15 cellular contexts compared by ENCODE assay signal in genomic region chr15:99721104-99721778, GRCh38. TPM values are rescaled to one million over a fixed set of nuclear protein-coding genes. Genes with fewer than 3 reads are reported as not detected.
A peak's percentile ranks its signal among the peaks of the same experiment; 100 is the strongest.
DNase-seq lines count a peak whose midpoint lies in the region; ATAC-seq, FAIRE-seq and TF ChIP-seq lines count a peak whose summit lies in the region.
"Had no signal": no experiment of that assay in that cellular context is flagged by ENCODE, and none has a peak within 500 bp of the region (broad histone marks: within the 10 kb centered on the region; RNA-seq: fewer than 3 reads in every experiment).

No MANE protein-coding gene starts in this region.

- no peaks in the 10 kb centered on the region for H3K79me2 ChIP-seq in K562 (ENCODE audit: control insufficient read depth, insufficient read depth, low read length)

- H3K9me1 ChIP-seq in K562 (ENCODE audit: control insufficient read depth, insufficient read depth, low read length), result no peaks in the 10 kb centered on the region

- TF ChIP-seq EP300 in K562 (IDR thresholded peaks at IDR 0.05; ENCODE audit: low read length), result no peak

- H3K4me3 ChIP-seq in CD8-positive, alpha-beta T cell (ENCODE audit: low read depth, low read length), result no peak overlapping the region
- no peak overlapping the region for H3K4me3 ChIP-seq in Jurkat, Clone E6-1 (ENCODE audit: low read length)
- H3K4me3 ChIP-seq in K562 (no peak overlapping the region), brain microvascular endothelial cell (ENCODE audit: low read depth, low read length) (no peak overlapping the region)
- peak overlapping the region; percentile 17 for H3K4me3 ChIP-seq in naive thymus-derived CD4-positive, alpha-beta T cell (ENCODE audit: low read length)
- H3K4me3 ChIP-seq: dorsolateral prefrontal cortex had no signal

- no peak overlapping the region for H3K9ac ChIP-seq in K562 (ENCODE audit: insufficient read depth in 1 of 2, low read depth in 2 of 2, low read length in 2 of 2)

- peak; percentile 23 for ATAC-seq in CD8-positive, alpha-beta T cell
- ATAC-seq in K562, result no peak
- ATAC-seq in naive thymus-derived CD4-positive, alpha-beta T cell, result peak; percentile 35
- ATAC-seq: HCT116 had no signal

- DNase-seq in CD8-positive, alpha-beta T cell, result no peak
- DNase-seq in Jurkat, Clone E6-1 (ENCODE audit: low read depth, low spot score), result peak; percentile 48
- DNase-seq in K562 (ENCODE audit: extremely low read depth in 1 of 4, low spot score in 3 of 4) (no peak), NCI-H1694 treated with DMSO at 0.1 percent for 48 hours (lab: John Stamatoyannopoulos, UW) (no peak), DMS114 treated with DMSO at 0.1 percent for 48 hours (lab: John Stamatoyannopoulos, UW; ENCODE audit: unreplicated experiment) (no peak), brain microvascular endothelial cell (no peak)
- DNase-seq in naive thymus-derived CD4-positive, alpha-beta T cell, result peak in 1 of 9 donors; percentile 14
- DNase-seq: amniotic stem cell, dorsolateral prefrontal cortex, kidney, naive B cell, NCI-H1105, NCI-H526 had no signal

- no peak overlapping the region for H2AFZ ChIP-seq in K562 (ENCODE audit: low read depth, low read length)

- no peaks in the 10 kb centered on the region for H3K9me3 Mint-ChIP-seq in CD8-positive, alpha-beta T cell
- no peaks in the 10 kb centered on the region for H3K9me3 Mint-ChIP-seq in naive thymus-derived CD4-positive, alpha-beta T cell
- H3K9me3 Mint-ChIP-seq: naive B cell had no signal

- 5% methylated on average over 3 of the region's 3 CpGs for WGBS in K562 (ENCODE audit: insufficient coverage, low coverage, missing lambda C conversion rate)

- BruUV-seq in K562 (replicated peaks; lab: Mats Ljungman, UMichigan), result no TSS peak

- H3K27me3 Mint-ChIP-seq in CD8-positive, alpha-beta T cell (ENCODE audit: low read depth), result no peaks in the 10 kb centered on the region
- no peaks in the 10 kb centered on the region for H3K27me3 Mint-ChIP-seq in naive thymus-derived CD4-positive, alpha-beta T cell
- H3K27me3 Mint-ChIP-seq: naive B cell had no signal

- peaks cover 24% of the 10 kb centered on the region for H3K4me1 ChIP-seq in CD8-positive, alpha-beta T cell (ENCODE audit: insufficient read depth, low read length)
- H3K4me1 ChIP-seq in K562 (replicated peaks in 1 of 2; ENCODE audit: control insufficient read depth in 2 of 2, insufficient read depth in 2 of 2, low read length in 2 of 2), result no peaks in the 10 kb centered on the region
- peaks cover 7 to 25% of the 10 kb centered on the region in 2 donors for H3K4me1 ChIP-seq in naive thymus-derived CD4-positive, alpha-beta T cell (ENCODE audit: control insufficient read depth in 2 of 2, insufficient read depth in 2 of 2, low read length in 2 of 2)

- in situ Hi-C loops in K562 (cut with MboI) (no loop called here), brain microvascular endothelial cell (cut with HindIII; ENCODE audit: low pct_ligation_motif_present, low sequenced_read_pairs) (loop anchor here (25.0 kb wide), 1 partner anchor 434 kb away; no protein-coding TSS in a partner anchor)

- no peak for FAIRE-seq in K562 (lab: Jason Lieb, UNC)
- FAIRE-seq: frontal cortex, kidney had no signal

- H4K20me1 ChIP-seq in K562 (replicated peaks; ENCODE audit: control insufficient read depth, insufficient read depth, low read length), result no peaks in the 10 kb centered on the region; the same call in 1 of the 2 replicates

- POLR2A ChIA-PET in CD8-positive, alpha-beta T cell (lab: Charles Lee), result interaction anchor here (1.3 to 1.4 kb wide), 2 partner anchors 12 to 17 kb away, joined by 3 to 9 read pairs; partner anchors contain the start of gene LYSMD4
- POLR2A ChIA-PET in K562 (lab: Yijun Ruan, JAX), result no interaction called here
- POLR2A ChIA-PET in naive thymus-derived CD4-positive, alpha-beta T cell (lab: Charles Lee), result interaction anchor here (1.2 to 2.9 kb wide), 2 partner anchors 12 to 14 kb away, joined by 3 to 13 read pairs; partner anchors contain the start of gene LYSMD4

- no peak for TF ChIP-seq POLR2A in K562 (conservative IDR thresholded peaks at IDR 0.05)

- H3K36me3 ChIP-seq in CD8-positive, alpha-beta T cell (ENCODE audit: insufficient read depth, low read length), result no peaks in the 10 kb centered on the region
- no peaks in the 10 kb centered on the region for H3K36me3 ChIP-seq in K562 (ENCODE audit: control insufficient read depth, insufficient read depth, low read length)
- no peaks in the 10 kb centered on the region for H3K36me3 ChIP-seq in naive thymus-derived CD4-positive, alpha-beta T cell (ENCODE audit: control insufficient read depth in 2 of 3, insufficient read depth in 3 of 3, low read length in 3 of 3)
- no peaks in the 10 kb centered on the region for H3K36me3 ChIP-seq in brain microvascular endothelial cell (replicated peaks)

- CTCF ChIA-PET in CD8-positive, alpha-beta T cell (lab: Charles Lee), result interaction anchor here (0.9 to 1.3 kb wide), 2 partner anchors 35 to 448 kb away, joined by 5 to 6 read pairs; no protein-coding TSS in a partner anchor
- CTCF ChIA-PET in K562 (lab: Yijun Ruan, JAX; ENCODE audit: low intra/inter-chr PET ratio), result no interaction called here
- CTCF ChIA-PET in naive thymus-derived CD4-positive, alpha-beta T cell (lab: Charles Lee), result interaction anchor here (1.0 kb wide), 1 partner anchor 8 kb away, joined by 4 read pairs; no protein-coding TSS in a partner anchor

- no peaks in the 10 kb centered on the region for H3K9me3 ChIP-seq in CD8-positive, alpha-beta T cell (ENCODE audit: low read length)
- no peaks in the 10 kb centered on the region for H3K9me3 ChIP-seq in K562 (replicated peaks; ENCODE audit: control insufficient read depth, insufficient read depth, low read depth, low read length)
- H3K9me3 ChIP-seq in naive thymus-derived CD4-positive, alpha-beta T cell (ENCODE audit: control insufficient read depth in 2 of 3, low read length in 3 of 3), result no peaks in the 10 kb centered on the region

- H3K27ac ChIP-seq in CD8-positive, alpha-beta T cell (ENCODE audit: low read depth, low read length), result no peak overlapping the region
- H3K27ac ChIP-seq in K562 (ENCODE audit: extremely low read depth, low read depth, low read length) (no peak overlapping the region), brain microvascular endothelial cell (no peak overlapping the region)
- H3K27ac ChIP-seq in naive thymus-derived CD4-positive, alpha-beta T cell (ENCODE audit: low read depth, low read length), result peak overlapping the region; percentile 46
- H3K27ac ChIP-seq: dorsolateral prefrontal cortex had no signal

- no peaks in the 10 kb centered on the region for H3K36me3 Mint-ChIP-seq in CD8-positive, alpha-beta T cell
- H3K36me3 Mint-ChIP-seq in naive thymus-derived CD4-positive, alpha-beta T cell, result peaks cover 0 to 23% (median 0%) of the 10 kb centered on the region in 5 donors
- H3K36me3 Mint-ChIP-seq: naive B cell had no signal

- no peak for TF ChIP-seq RAD21 in K562 (CRISPR knock-in tag; conservative IDR thresholded peaks at IDR 0.05 in 1 of 2, IDR thresholded peaks at IDR 0.05 in 1 of 2)

- intact Hi-C loops in CD8-positive, alpha-beta T cell (cut with DNase I, micrococcal nuclease), result no loop called here
- intact Hi-C loops in K562 (cut with micrococcal nuclease), result no loop called here
- intact Hi-C loops in naive thymus-derived CD4-positive, alpha-beta T cell (cut with micrococcal nuclease), result no loop called here

- no peaks in the 10 kb centered on the region for H3K27me3 ChIP-seq in CD8-positive, alpha-beta T cell (ENCODE audit: insufficient read depth, low read length)
- H3K27me3 ChIP-seq in K562 (ENCODE audit: control insufficient read depth in 2 of 2, insufficient read depth in 2 of 2, low read length in 2 of 2), result peaks cover 0 to 23% of the 10 kb centered on the region in 2 experiments
- H3K27me3 ChIP-seq in naive thymus-derived CD4-positive, alpha-beta T cell (ENCODE audit: control insufficient read depth in 2 of 2, insufficient read depth in 2 of 2, low read length in 2 of 2), result no peaks in the 10 kb centered on the region
- H3K27me3 ChIP-seq in brain microvascular endothelial cell (replicated peaks), result no peaks in the 10 kb centered on the region
- H3K27me3 ChIP-seq: dorsolateral prefrontal cortex had no signal

- peak overlapping the region; percentile 44 for H3K4me3 Mint-ChIP-seq in CD8-positive, alpha-beta T cell
- H3K4me3 Mint-ChIP-seq in naive thymus-derived CD4-positive, alpha-beta T cell, result peak overlapping the region; percentile 60 to 87 (median 78)

- no peak overlapping the region for H3K27ac Mint-ChIP-seq in CD8-positive, alpha-beta T cell
- H3K27ac Mint-ChIP-seq in naive thymus-derived CD4-positive, alpha-beta T cell, result peak overlapping the region; percentile 66 to 93 (median 83)

- TF ChIP-seq CTCF in CD8-positive, alpha-beta T cell (IDR thresholded peaks at IDR 0.05), result no peak
- TF ChIP-seq CTCF in K562 (IDR thresholded peaks at IDR 0.05 in 2 of 3, conservative IDR thresholded peaks at IDR 0.05 in 1 of 3; ENCODE audit: insufficient read depth in 2 of 3, low read depth in 1 of 3, low read length in 3 of 3) (no peak), brain microvascular endothelial cell (IDR thresholded peaks at IDR 0.05; ENCODE audit: low read depth, low read length, missing control alignments) (no peak)

- H3K4me1 Mint-ChIP-seq in CD8-positive, alpha-beta T cell (ENCODE audit: low read depth), result peaks cover 23% of the 10 kb centered on the region
- peaks cover 23 to 44% (median 34%) of the 10 kb centered on the region in 7 donors for H3K4me1 Mint-ChIP-seq in naive thymus-derived CD4-positive, alpha-beta T cell

- H3K4me2 ChIP-seq in K562 (ENCODE audit: insufficient read depth, low read length), result no peak overlapping the region

RNA-seq across cellular contexts. Expression of gene LYSMD4, which starts 12.0 kb away (rescaled TPM):
- 1 to 10 TPM; 7.6 to 7.7 TPM for total RNA-seq in CD8-positive, alpha-beta T cell
- polyA plus RNA-seq in Jurkat, Clone E6-1 (2012; ENCODE audit: insufficient read depth, insufficient read length), result 11.7 TPM
- 5.3 and 7.1 TPM in 2 replicates for total RNA-seq in K562 (2011; cell fraction: chromatin; rRNA removed; ENCODE audit: low replicate concordance)
- total RNA-seq in K562 (2011; cell fraction: nucleolus; rRNA removed), result 4.5 and 6.3 TPM in 2 replicates
- total RNA-seq in K562 (2011; cell fraction: nucleoplasm; rRNA removed), result 5.5 and 6.3 TPM in 2 replicates
- total RNA-seq in K562 (2014; rRNA removed) (2.2 and 3.2 TPM in 2 replicates), K562 (2014; rRNA removed; fragmentation: Illumina TruSeq; extraction: Trizol) (1.6 and 2.0 TPM in 2 replicates), K562 (2015; rRNA removed; fragmentation: Illumina TruSeq; extraction: Trizol) (1.6 and 1.7 TPM in 2 replicates), K562 (2021) (2.1 and 2.3 TPM in 2 replicates)
- polyA plus RNA-seq in K562 (2011; rRNA removed) (2.2 and 2.3 TPM in 2 replicates), K562 (2014; fragmentation: Illumina TruSeq; extraction: Trizol) (2.0 and 2.3 TPM in 2 replicates), K562 (2014; fragmentation: Nextera tagmentation; extraction: Ambion mirVana) (under 1 TPM; 0.46 to 0.70 TPM), K562 (2014; rRNA removed) (3.1 and 4.2 TPM in 2 replicates)
- polyA plus RNA-seq in K562 (2011; cell fraction: cytosol; rRNA removed), result 2.3 and 2.5 TPM in 2 replicates
- 7.7 and 9.7 TPM in 2 replicates for polyA plus RNA-seq in K562 (2011; cell fraction: nucleus; rRNA removed)
- polyA plus RNA-seq in K562 (2012), result 2.5 and 3.7 TPM in 2 replicates
- 1.2 and 1.8 TPM in 2 replicates for polyA minus RNA-seq in K562 (2011; rRNA and poly(A)+ RNA removed)
- 0.64 and 1.9 TPM in 2 replicates for polyA minus RNA-seq in K562 (2011; cell fraction: cytosol; rRNA and poly(A)+ RNA removed)
- polyA minus RNA-seq in K562 (2011; cell fraction: nucleus; rRNA and poly(A)+ RNA removed), result 3.1 and 4.2 TPM in 2 replicates
- total RNA-seq in naive thymus-derived CD4-positive, alpha-beta T cell, result 10 to 100 TPM in 4 of 5 experiments, 1 to 10 TPM in 1; 7.9 to 22.4 (median 15.4) TPM
- 1 to 10 TPM; 8.3 to 8.8 TPM for polyA plus RNA-seq in naive thymus-derived CD4-positive, alpha-beta T cell
